ENCODE assay signal across 8 cellular contexts in the genomic region with DNA sequence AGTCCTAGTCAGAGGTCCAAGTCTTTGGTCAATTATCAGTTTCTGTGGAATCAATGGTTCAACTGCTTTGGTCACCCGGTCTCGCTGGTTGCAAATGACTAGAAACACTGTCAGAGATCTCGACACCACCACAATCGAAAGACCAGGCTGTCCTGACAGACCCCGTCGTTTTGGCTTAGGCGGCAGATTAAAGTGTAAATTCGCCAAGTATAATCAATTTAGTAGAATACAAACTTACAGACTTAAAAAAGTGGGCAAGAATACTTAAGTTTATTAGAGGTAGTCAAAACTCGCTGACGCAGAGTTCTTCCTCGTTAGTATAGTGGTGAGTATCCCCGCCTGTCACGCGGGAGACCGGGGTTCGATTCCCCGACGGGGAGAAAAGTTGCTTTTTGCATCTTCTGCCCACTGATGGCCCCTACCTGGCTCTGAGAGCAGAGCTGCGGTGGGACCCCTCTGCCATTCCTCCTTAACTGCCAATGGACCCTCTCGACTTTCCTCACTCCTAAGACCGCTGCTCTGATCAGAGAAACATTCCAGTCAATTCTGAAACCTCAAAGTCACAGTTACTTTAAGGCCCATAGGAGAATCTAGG. TPM values are rescaled to one million over a fixed set of nuclear protein-coding genes. Genes with fewer than 3 reads are reported as not detected.
DNase-seq lines count a peak whose midpoint lies in the region; ATAC-seq and TF ChIP-seq lines count a peak whose summit lies in the region.

No MANE protein-coding gene starts in this region.

- peak overlapping the region; percentile 14 to 34 (median 20) for H3K4me3 ChIP-seq in liver (ENCODE audit: low read depth in 1 of 3, low read length in 3 of 3)

- no peaks in the 10 kb centered on the region for H3K9me3 ChIP-seq in liver (ENCODE audit: control insufficient read depth in 4 of 4, low read length in 3 of 4)

- TF ChIP-seq CTCF in liver (IDR thresholded peaks at IDR 0.05; ENCODE audit: low read depth, low read length, missing input control), result no peak

- no peak for TF ChIP-seq RAD21 in liver (IDR thresholded peaks at IDR 0.05)

- H3K27ac ChIP-seq in liver (ENCODE audit: low read depth in 1 of 2, low read length in 2 of 2), result no peak overlapping the region

- H3K27me3 ChIP-seq in liver (ENCODE audit: control insufficient read depth in 4 of 4, insufficient read depth in 4 of 4, low read length in 3 of 4), result peaks cover 0 to 5% (median 0%) of the 10 kb centered on the region in 4 donors

- peaks cover 0 to 5% (median under 1%) of the 10 kb centered on the region in 4 donors for H3K4me1 ChIP-seq in liver (ENCODE audit: control insufficient read depth in 4 of 4, insufficient read depth in 4 of 4, low read length in 3 of 4)

- no peaks in the 10 kb centered on the region for H3K36me3 ChIP-seq in liver (ENCODE audit: control insufficient read depth in 4 of 4, insufficient read depth in 3 of 4, low read depth in 1 of 4, low read length in 3 of 4)

- no peak overlapping the region for H3K9ac ChIP-seq in liver (ENCODE audit: low read depth in 1 of 2, low read length in 2 of 2)

- 8% methylated on average over 21 of the region's 21 CpGs for WGBS in liver

- ATAC-seq in HG02642 (IDR thresholded peaks at IDR 0.05; ENCODE audit: poor library complexity, unreplicated experiment), result peak; percentile 57

- DNase-seq in Daoy (ENCODE audit: low read depth) (peak; percentile 79), NCI-H446 (lab: John Stamatoyannopoulos, UW) (peak; percentile 68 to 79), dedifferentiated amniotic fluid mesenchymal stem cell (ENCODE audit: extremely low spot score) (peak; percentile 68), GM19240 (ENCODE audit: insufficient read length, low spot score) (no peak)
- DNase-seq in activated CD4-positive, alpha-beta T cell treated with anti-CD3 and anti-CD28 coated beads for 24 hours (ENCODE audit: low read depth in 2 of 2), result peak; percentile 77 to 81
- DNase-seq in stimulated activated CD4-positive, alpha-beta T cell treated with anti-CD3 and anti-CD28 coated beads, Interleukin-4, amount 100 ng/mL, for 48 hours (ENCODE audit: low read depth in 2 of 2), result peak; percentile 66 to 86

TF ChIP-seq in liver, 16 proteins besides CTCF, POLR2A, EP300 and RAD21:
- TF ChIP-seq, protein P1, sequence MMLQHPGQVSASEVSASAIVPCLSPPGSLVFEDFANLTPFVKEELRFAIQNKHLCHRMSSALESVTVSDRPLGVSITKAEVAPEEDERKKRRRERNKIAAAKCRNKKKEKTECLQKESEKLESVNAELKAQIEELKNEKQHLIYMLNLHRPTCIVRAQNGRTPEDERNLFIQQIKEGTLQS (IDR thresholded peaks at IDR 0.05), result peak; percentile 96
- TF ChIP-seq HNF4A (conservative IDR thresholded peaks at IDR 0.05) (no peak), TAF1 (conservative IDR thresholded peaks at IDR 0.05) (no peak), NR2F2 (IDR thresholded peaks at IDR 0.05) (no peak), SP1 (IDR thresholded peaks at IDR 0.05) (no peak)

RNA-seq across cellular contexts. Expression of a gene that starts 30.6 kb away (rescaled TPM):
- total RNA-seq in Daoy (2014; rRNA removed; shearing (Covaris generic)), result 13.9 and 16.5 TPM in 2 replicates
- 1 to 10 TPM; 2.3 to 4.4 TPM for total RNA-seq in liver
- polyA plus RNA-seq in liver, result under 1 TPM; 0.80 to 0.89 TPM
